23 cellular contexts compared by ENCODE assay signal in the genomic region with DNA sequence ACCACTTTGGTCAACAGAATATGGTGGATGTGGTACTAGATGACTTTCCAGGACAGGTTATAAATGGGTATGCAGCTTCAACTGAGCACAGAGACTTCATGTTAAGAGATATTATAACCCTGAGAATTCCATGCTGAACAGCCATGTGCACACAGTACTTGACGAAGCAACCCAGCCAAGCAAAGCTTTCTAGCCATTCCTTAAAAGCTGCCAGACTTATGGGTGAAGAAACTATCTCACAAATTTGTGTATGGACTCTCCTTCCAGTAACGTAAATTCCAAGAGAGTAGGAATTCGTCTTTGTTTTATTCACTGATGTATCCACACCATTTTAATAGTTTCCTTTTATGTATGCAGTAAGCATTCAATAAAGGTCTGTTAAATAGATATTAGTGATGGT.
"Had no signal": no experiment of that assay in that cellular context is flagged by ENCODE, and none has a peak within 500 bp of the region (broad histone marks: within the 10 kb centered on the region; RNA-seq: fewer than 3 reads in every experiment).

No MANE protein-coding gene starts in this region.

- H3K27me3 ChIP-seq: body of pancreas, heart right ventricle, tibial nerve had no signal

- FAIRE-seq: urothelium cell line had no signal

- H3K27ac Mint-ChIP-seq: activated T-cell treated with anti-CD3 and anti-CD28 coated beads, Interleukin-2, amount 50 U/mL, for 24 hours; activated T-helper 17 cell treated with anti-CD3 and anti-CD28 coated beads, Interleukin-2, amount 50 U/mL, for 72 hours; dendritic cell treated with granulocyte-macrophage colony-stimulating factor and Interleukin-4, amounts not matched to agents 40 ng/mL and 50 ng/mL, for 4 days; progenitor cell of endocrine pancreas; stimulated activated effector memory CD8-positive, alpha-beta T cell treated with anti-CD3 and anti-CD28 coated beads, Interleukin-12 subunit alpha, Interleukin-12 subunit beta, amount 100 ng/mL, for 72 hours; stimulated activated naive CD8-positive, alpha-beta T cell treated with anti-CD3 and anti-CD28 coated beads, Interleukin-15, amount 100 ng/mL, for 72 hours had no signal

- H3K27ac ChIP-seq: lower lobe of right lung had no signal

- H3K36me3 ChIP-seq: heart right ventricle, lower lobe of right lung, tibial nerve had no signal

- H3K9me3 Mint-ChIP-seq: activated T-cell treated with anti-CD3 and anti-CD28 coated beads, Interleukin-2, amount 50 U/mL, for 24 hours; dendritic cell treated with granulocyte-macrophage colony-stimulating factor and Interleukin-4, amounts not matched to agents 40 ng/mL and 50 ng/mL, for 4 days; naive B cell; stimulated activated effector memory CD8-positive, alpha-beta T cell treated with anti-CD3 and anti-CD28 coated beads, Interleukin-12 subunit alpha, Interleukin-12 subunit beta, amount 100 ng/mL, for 72 hours had no signal

- H3K4me3 Mint-ChIP-seq: activated T-cell treated with anti-CD3 and anti-CD28 coated beads, Interleukin-2, amount 50 U/mL, for 24 hours; activated T-helper 17 cell treated with anti-CD3 and anti-CD28 coated beads, Interleukin-2, amount 50 U/mL, for 72 hours; dendritic cell treated with granulocyte-macrophage colony-stimulating factor and Interleukin-4, amounts not matched to agents 40 ng/mL and 50 ng/mL, for 4 days; naive B cell; stimulated activated effector memory CD8-positive, alpha-beta T cell treated with anti-CD3 and anti-CD28 coated beads, Interleukin-12 subunit alpha, Interleukin-12 subunit beta, amount 100 ng/mL, for 72 hours; stimulated activated naive CD8-positive, alpha-beta T cell treated with anti-CD3 and anti-CD28 coated beads, Interleukin-15, amount 100 ng/mL, for 72 hours had no signal

- H3K9me3 ChIP-seq: body of pancreas, heart right ventricle, lower lobe of right lung, tibial nerve had no signal

- ATAC-seq: activated T-helper 17 cell treated with anti-CD3 and anti-CD28 coated beads, Interleukin-2, amount 50 U/mL, for 72 hours; heart right ventricle; stimulated activated effector memory CD8-positive, alpha-beta T cell treated with anti-CD3 and anti-CD28 coated beads, Interleukin-12 subunit alpha, Interleukin-12 subunit beta, amount 100 ng/mL, for 72 hours; stimulated activated naive CD8-positive, alpha-beta T cell treated with anti-CD3 and anti-CD28 coated beads, Interleukin-15, amount 100 ng/mL, for 72 hours had no signal

- H3K27me3 Mint-ChIP-seq: activated T-cell treated with anti-CD3 and anti-CD28 coated beads, Interleukin-2, amount 50 U/mL, for 24 hours; activated T-helper 17 cell treated with anti-CD3 and anti-CD28 coated beads, Interleukin-2, amount 50 U/mL, for 72 hours; dendritic cell treated with granulocyte-macrophage colony-stimulating factor and Interleukin-4, amounts not matched to agents 40 ng/mL and 50 ng/mL, for 4 days; naive B cell; progenitor cell of endocrine pancreas; stimulated activated naive CD8-positive, alpha-beta T cell treated with anti-CD3 and anti-CD28 coated beads, Interleukin-15, amount 100 ng/mL, for 72 hours had no signal

- H3K4me3 ChIP-seq: body of pancreas, heart right ventricle, lower lobe of right lung, tibial nerve had no signal

- DNase-seq: activated CD8-positive, alpha-beta memory T cell treated with anti-CD3 and anti-CD28 coated beads for 24 hours; activated CD8-positive, alpha-beta memory T cell treated with anti-CD3 and anti-CD28 coated beads, Interleukin-2, amount 50 U/mL, for 4 hours; activated naive CD4-positive, alpha-beta T cell treated with Interleukin-2 at 50 U/mL for 16 hours; activated T-cell treated with anti-CD3 and anti-CD28 coated beads, Interleukin-2, amount 50 U/mL, for 24 hours; anterior cingulate cortex; body of pancreas; effector CD4-positive, alpha-beta T cell; erythroblast; foreskin fibroblast; heart right ventricle; islet precursor cell; lower lobe of right lung; naive B cell; stimulated activated CD4-positive, alpha-beta T cell treated with anti-CD3 and anti-CD28 coated beads, Interleukin-2, amount 100 ng/mL, for 24 hours; stimulated activated naive CD8-positive, alpha-beta T cell treated with anti-CD3 and anti-CD28 coated beads, Interleukin-15, amount 100 ng/mL, for 72 hours; T-helper 1 cell; T-helper 9 cell had no signal

- H3K36me3 Mint-ChIP-seq: naive B cell had no signal
